1 cellular context compared by ENCODE assay signal in the genomic region with DNA sequence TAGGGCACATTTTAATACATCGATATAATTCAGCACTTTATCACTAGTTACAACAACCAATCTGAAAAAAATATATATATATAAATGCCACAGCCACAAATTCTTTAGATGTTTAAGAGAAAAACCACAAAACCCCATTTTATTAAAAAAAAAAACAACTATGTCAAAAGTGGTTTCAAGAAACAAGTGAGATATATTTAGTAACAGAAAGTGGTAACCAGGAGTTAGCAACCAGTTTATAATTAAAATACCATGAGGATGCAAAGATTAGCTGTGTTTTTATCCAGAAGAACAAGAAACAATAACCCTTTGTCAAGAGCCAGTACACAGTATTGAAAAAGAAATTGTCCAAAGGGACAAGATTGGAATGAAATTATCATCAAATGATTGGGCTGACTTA.
TF ChIP-seq lines count a peak whose summit lies in the region.

No MANE protein-coding gene starts in this region.

TF ChIP-seq in GM12878, 131 proteins besides CTCF, POLR2A, EP300 and RAD21:
- TF ChIP-seq HDGF (IDR thresholded peaks at IDR 0.05) (no peak), ELK1 (IDR thresholded peaks at IDR 0.05; ENCODE audit: low read depth, low read length) (no peak), PAX5 (IDR thresholded peaks at IDR 0.05; ENCODE audit: borderline replicate concordance, low read depth, low read length) (no peak), PAX8 (IDR thresholded peaks at IDR 0.05) (no peak), POLR2AphosphoS5 (IDR thresholded peaks at IDR 0.05; ENCODE audit: low read length) (no peak), JUNB (IDR thresholded peaks at IDR 0.05) (no peak), CREB1 (IDR thresholded peaks at IDR 0.05; ENCODE audit: low read depth) (no peak), FOS (IDR thresholded peaks at IDR 0.05; ENCODE audit: borderline replicate concordance, extremely low read depth, insufficient read length) (no peak), MYC (IDR thresholded peaks at IDR 0.05; ENCODE audit: insufficient read depth, insufficient read length, insufficient replicate concordance, low read length, severe bottlenecking) (no peak), ATF7 (IDR thresholded peaks at IDR 0.05; ENCODE audit: low read depth) (no peak), ZNF622 (IDR thresholded peaks at IDR 0.05) (no peak), SP1 (IDR thresholded peaks at IDR 0.05; ENCODE audit: low read depth, low read length) (no peak), MTA3 (IDR thresholded peaks at IDR 0.05; ENCODE audit: borderline replicate concordance, low read length) (no peak), TCF12 (IDR thresholded peaks at IDR 0.05; ENCODE audit: low read depth, low read length) (no peak), RUNX3 (IDR thresholded peaks at IDR 0.05; ENCODE audit: low read length) (no peak), CBX3 (IDR thresholded peaks at IDR 0.05; ENCODE audit: borderline replicate concordance, low read depth) (no peak)
- TF ChIP-seq, protein P1, sequence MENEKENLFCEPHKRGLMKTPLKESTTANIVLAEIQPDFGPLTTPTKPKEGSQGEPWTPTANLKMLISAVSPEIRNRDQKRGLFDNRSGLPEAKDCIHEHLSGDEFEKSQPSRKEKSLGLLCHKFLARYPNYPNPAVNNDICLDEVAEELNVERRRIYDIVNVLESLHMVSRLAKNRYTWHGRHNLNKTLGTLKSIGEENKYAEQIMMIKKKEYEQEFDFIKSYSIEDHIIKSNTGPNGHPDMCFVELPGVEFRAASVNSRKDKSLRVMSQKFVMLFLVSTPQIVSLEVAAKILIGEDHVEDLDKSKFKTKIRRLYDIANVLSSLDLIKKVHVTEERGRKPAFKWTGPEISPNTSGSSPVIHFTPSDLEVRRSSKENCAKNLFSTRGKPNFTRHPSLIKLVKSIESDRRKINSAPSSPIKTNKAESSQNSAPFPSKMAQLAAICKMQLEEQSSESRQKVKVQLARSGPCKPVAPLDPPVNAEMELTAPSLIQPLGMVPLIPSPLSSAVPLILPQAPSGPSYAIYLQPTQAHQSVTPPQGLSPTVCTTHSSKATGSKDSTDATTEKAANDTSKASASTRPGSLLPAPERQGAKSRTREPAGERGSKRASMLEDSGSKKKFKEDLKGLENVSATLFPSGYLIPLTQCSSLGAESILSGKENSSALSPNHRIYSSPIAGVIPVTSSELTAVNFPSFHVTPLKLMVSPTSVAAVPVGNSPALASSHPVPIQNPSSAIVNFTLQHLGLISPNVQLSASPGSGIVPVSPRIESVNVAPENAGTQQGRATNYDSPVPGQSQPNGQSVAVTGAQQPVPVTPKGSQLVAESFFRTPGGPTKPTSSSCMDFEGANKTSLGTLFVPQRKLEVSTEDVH (IDR thresholded peaks at IDR 0.05; ENCODE audit: low read depth, partially characterized antibody) = no peak
- TF ChIP-seq, protein P2, sequence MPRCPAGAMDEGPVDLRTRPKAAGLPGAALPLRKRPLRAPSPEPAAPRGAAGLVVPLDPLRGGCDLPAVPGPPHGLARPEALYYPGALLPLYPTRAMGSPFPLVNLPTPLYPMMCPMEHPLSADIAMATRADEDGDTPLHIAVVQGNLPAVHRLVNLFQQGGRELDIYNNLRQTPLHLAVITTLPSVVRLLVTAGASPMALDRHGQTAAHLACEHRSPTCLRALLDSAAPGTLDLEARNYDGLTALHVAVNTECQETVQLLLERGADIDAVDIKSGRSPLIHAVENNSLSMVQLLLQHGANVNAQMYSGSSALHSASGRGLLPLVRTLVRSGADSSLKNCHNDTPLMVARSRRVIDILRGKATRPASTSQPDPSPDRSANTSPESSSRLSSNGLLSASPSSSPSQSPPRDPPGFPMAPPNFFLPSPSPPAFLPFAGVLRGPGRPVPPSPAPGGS (IDR thresholded peaks at IDR 0.05; ENCODE audit: borderline replicate concordance, insufficient read depth, low read depth, low read length, poor library complexity, severe bottlenecking) = no peak
- TF ChIP-seq, protein P3, sequence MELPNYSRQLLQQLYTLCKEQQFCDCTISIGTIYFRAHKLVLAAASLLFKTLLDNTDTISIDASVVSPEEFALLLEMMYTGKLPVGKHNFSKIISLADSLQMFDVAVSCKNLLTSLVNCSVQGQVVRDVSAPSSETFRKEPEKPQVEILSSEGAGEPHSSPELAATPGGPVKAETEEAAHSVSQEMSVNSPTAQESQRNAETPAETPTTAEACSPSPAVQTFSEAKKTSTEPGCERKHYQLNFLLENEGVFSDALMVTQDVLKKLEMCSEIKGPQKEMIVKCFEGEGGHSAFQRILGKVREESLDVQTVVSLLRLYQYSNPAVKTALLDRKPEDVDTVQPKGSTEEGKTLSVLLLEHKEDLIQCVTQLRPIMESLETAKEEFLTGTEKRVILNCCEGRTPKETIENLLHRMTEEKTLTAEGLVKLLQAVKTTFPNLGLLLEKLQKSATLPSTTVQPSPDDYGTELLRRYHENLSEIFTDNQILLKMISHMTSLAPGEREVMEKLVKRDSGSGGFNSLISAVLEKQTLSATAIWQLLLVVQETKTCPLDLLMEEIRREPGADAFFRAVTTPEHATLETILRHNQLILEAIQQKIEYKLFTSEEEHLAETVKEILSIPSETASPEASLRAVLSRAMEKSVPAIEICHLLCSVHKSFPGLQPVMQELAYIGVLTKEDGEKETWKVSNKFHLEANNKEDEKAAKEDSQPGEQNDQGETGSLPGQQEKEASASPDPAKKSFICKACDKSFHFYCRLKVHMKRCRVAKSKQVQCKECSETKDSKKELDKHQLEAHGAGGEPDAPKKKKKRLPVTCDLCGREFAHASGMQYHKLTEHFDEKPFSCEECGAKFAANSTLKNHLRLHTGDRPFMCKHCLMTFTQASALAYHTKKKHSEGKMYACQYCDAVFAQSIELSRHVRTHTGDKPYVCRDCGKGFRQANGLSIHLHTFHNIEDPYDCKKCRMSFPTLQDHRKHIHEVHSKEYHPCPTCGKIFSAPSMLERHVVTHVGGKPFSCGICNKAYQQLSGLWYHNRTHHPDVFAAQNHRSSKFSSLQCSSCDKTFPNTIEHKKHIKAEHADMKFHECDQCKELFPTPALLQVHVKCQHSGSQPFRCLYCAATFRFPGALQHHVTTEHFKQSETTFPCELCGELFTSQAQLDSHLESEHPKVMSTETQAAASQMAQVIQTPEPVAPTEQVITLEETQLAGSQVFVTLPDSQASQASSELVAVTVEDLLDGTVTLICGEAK (IDR thresholded peaks at IDR 0.05; ENCODE audit: borderline replicate concordance) = no peak
